ENCODE assay signal across 9 cellular contexts in the genomic region with DNA sequence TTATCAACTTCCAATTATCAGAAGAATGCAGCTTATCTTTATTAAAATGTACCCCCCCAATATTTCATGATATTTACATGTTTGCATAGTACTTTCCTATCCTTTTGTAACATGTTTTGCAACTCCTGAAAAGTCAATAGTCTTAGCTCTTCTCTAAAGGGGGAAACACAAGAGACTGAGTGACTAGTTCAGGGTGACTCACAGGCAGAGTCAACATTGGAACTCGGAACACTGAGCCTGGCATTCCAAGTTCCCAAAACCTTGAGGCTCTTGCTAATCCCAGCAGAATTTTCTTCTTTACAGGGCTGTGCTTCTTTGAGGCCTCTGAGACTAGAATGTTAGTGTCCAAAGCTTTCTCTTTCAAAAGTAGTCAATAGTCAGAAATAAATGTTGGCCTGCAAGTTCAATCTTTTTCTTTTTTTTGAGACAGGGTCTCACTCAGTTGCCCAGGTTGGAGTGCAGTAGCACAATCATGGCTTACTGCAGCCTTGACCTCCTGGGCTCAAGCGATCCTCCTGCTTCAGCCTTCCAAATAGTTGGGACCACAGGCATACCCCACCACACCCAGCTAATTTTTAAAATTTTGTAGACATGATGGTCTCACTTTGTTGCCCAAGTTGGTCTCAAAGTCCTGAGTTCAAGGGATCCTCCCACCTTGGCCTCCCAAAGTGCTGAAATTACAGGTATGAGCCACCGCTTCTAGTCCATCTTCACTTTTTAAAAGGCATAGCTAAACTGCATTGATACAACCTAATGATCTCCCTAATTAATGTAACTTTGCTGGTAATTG. TPM values are rescaled to one million over a fixed set of nuclear protein-coding genes. Genes with fewer than 3 reads are reported as not detected.
DNase-seq lines count a peak whose midpoint lies in the region; ATAC-seq and TF ChIP-seq lines count a peak whose summit lies in the region.
"Had no signal": no experiment of that assay in that cellular context is flagged by ENCODE, and none has a peak within 500 bp of the region (broad histone marks: within the 10 kb centered on the region; RNA-seq: fewer than 3 reads in every experiment).

No MANE protein-coding gene starts in this region.

- no peak overlapping the region for H3K9ac ChIP-seq in SK-N-SH

- H3K4me1 ChIP-seq in HEK293 (ENCODE audit: control insufficient read depth, insufficient read depth, low read length) = peaks cover 4% of the 10 kb centered on the region; the same call in 1 of the 2 replicates
- peaks cover 2 to 34% of the 10 kb centered on the region in 2 experiments for H3K4me1 ChIP-seq in SK-N-SH (ENCODE audit: control insufficient read depth in 1 of 2, insufficient read depth in 2 of 2, low read depth in 1 of 2, low read length in 1 of 2)

- DNase-seq in SK-N-SH = no peak
- peak; percentile 16 for DNase-seq in fibroblast of the conjunctiva (ENCODE audit: low read depth)
- DNase-seq in substantia nigra (lab: John Stamatoyannopoulos, UW) = peak in 1 of 49 donors; percentile 7
- DNase-seq in posterior vena cava (ENCODE audit: low spot score) = no peak
- DNase-seq: nephron progenitor cell had no signal

- no peaks in the 10 kb centered on the region for H3K36me3 ChIP-seq in HEK293 (ENCODE audit: control insufficient read depth in 2 of 2, insufficient read depth in 1 of 2, low read length in 2 of 2)
- H3K36me3 ChIP-seq in SK-N-SH (replicated peaks in 1 of 2; ENCODE audit: control insufficient read depth in 1 of 2, insufficient read depth in 2 of 2, low read length in 1 of 2) = no peaks in the 10 kb centered on the region

- H4K20me1 ChIP-seq in SK-N-SH (ENCODE audit: insufficient read depth) = no peaks in the 10 kb centered on the region

- no peaks in the 10 kb centered on the region for H3K27me3 ChIP-seq in SK-N-SH (ENCODE audit: insufficient read depth)

- H3K9me3 ChIP-seq in HEK293 (ENCODE audit: control insufficient read depth, insufficient read depth, low read depth, low read length) = no peaks in the 10 kb centered on the region
- no peaks in the 10 kb centered on the region for H3K9me3 ChIP-seq in SK-N-SH

- no peaks in the 10 kb centered on the region for H3K79me2 ChIP-seq in SK-N-SH (ENCODE audit: insufficient read depth)

- no peak for TF ChIP-seq RAD21 in SK-N-SH (IDR thresholded peaks at IDR 0.05; ENCODE audit: low read length)

- TF ChIP-seq CTCF in HEK293 (tag by site-specific recombination; IDR thresholded peaks at IDR 0.05) (no peak), SK-N-SH (IDR thresholded peaks at IDR 0.05) (no peak)

- 0 out of 2 replicates have a peak overlapping the region, but pooled peaks have one; percentile 26 for H2AFZ ChIP-seq in SK-N-SH (ENCODE audit: low read depth)

- POLR2A ChIA-PET in HEK293 (lab: Yijun Ruan, JAX) (interaction anchor here (0.7 kb wide), 1 partner anchor 57 kb away, joined by 4 read pairs; no protein-coding TSS in a partner anchor), SK-N-SH (lab: Yijun Ruan, JAX) (no interaction called here)

- no peak for TF ChIP-seq EP300 in SK-N-SH (IDR thresholded peaks at IDR 0.05; ENCODE audit: borderline replicate concordance in 1 of 2, low read depth in 1 of 2, low read length in 1 of 2)

- ATAC-seq in HG03196 (IDR thresholded peaks at IDR 0.05; ENCODE audit: unreplicated experiment) (no peak), HG03025 (IDR thresholded peaks at IDR 0.05; ENCODE audit: low FRiP score, unreplicated experiment) (no peak), HG02840 (IDR thresholded peaks at IDR 0.05; ENCODE audit: low FRiP score, unreplicated experiment) (no peak)

- intact Hi-C loops in posterior vena cava (cut with DNase I) = no loop called here

- H3K9me2 ChIP-seq in SK-N-SH = no peaks in the 10 kb centered on the region

- 52% methylated on average over 3 of the region's 3 CpGs for WGBS in SK-N-SH (ENCODE audit: low lambda C conversion rate)

- no peak overlapping the region for H3K4me2 ChIP-seq in SK-N-SH

- H3K27ac ChIP-seq in HEK293 (ENCODE audit: extremely low read depth, low read depth, low read length) (no peak overlapping the region), SK-N-SH (ENCODE audit: low read depth in 2 of 2, low read length in 1 of 2) (peak overlapping the region in 1 of 2 experiments; percentile 46; a peak in 2 of 4 replicates), substantia nigra (ENCODE audit: low read depth, low read length, poor library complexity, severe bottlenecking) (peak overlapping the region; percentile 93)

- H3F3A ChIP-seq in SK-N-SH (replicated peaks; ENCODE audit: insufficient read depth) = peaks cover 27% of the 10 kb centered on the region

- H3K4me3 ChIP-seq in HEK293 (ENCODE audit: low read depth, low read length) (no peak overlapping the region), SK-N-SH (ENCODE audit: low read depth in 2 of 2, low read length in 1 of 2) (no peak overlapping the region)

- CTCF ChIA-PET in HEK293 (lab: Yijun Ruan, JAX) (interaction anchor here (0.6 kb wide), 1 partner anchor 108 kb away, joined by 3 read pairs; no protein-coding TSS in a partner anchor), SK-N-SH (lab: Yijun Ruan, JAX) (interaction anchor here (1.2 kb wide), 1 partner anchor 14 kb away, joined by 3 read pairs; no protein-coding TSS in a partner anchor)

TF ChIP-seq in HEK293, 187 proteins besides CTCF, POLR2A, EP300 and RAD21:
- TF ChIP-seq, protein P1, sequence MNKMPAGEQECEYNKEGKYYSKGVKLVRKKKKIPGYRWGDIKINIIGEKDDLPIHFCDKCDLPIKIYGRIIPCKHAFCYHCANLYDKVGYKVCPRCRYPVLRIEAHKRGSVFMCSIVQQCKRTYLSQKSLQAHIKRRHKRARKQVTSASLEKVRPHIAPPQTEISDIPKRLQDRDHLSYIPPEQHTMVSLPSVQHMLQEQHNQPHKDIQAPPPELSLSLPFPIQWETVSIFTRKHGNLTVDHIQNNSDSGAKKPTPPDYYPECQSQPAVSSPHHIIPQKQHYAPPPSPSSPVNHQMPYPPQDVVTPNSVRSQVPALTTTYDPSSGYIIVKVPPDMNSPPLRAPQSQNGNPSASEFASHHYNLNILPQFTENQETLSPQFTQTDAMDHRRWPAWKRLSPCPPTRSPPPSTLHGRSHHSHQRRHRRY (tag by site-specific recombination; IDR thresholded peaks at IDR 0.05) = no peak
- TF ChIP-seq ZSCAN30 (tag by site-specific recombination; IDR thresholded peaks at IDR 0.05) = no peak
- TF ChIP-seq, protein P2, sequence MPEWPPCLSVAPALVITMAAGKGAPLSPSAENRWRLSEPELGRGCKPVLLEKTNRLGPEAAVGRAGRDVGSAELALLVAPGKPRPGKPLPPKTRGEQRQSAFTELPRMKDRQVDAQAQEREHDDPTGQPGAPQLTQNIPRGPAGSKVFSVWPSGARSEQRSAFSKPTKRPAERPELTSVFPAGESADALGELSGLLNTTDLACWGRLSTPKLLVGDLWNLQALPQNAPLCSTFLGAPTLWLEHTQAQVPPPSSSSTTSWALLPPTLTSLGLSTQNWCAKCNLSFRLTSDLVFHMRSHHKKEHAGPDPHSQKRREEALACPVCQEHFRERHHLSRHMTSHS (tag by site-specific recombination; IDR thresholded peaks at IDR 0.05) = no peak
- TF ChIP-seq, protein P3, sequence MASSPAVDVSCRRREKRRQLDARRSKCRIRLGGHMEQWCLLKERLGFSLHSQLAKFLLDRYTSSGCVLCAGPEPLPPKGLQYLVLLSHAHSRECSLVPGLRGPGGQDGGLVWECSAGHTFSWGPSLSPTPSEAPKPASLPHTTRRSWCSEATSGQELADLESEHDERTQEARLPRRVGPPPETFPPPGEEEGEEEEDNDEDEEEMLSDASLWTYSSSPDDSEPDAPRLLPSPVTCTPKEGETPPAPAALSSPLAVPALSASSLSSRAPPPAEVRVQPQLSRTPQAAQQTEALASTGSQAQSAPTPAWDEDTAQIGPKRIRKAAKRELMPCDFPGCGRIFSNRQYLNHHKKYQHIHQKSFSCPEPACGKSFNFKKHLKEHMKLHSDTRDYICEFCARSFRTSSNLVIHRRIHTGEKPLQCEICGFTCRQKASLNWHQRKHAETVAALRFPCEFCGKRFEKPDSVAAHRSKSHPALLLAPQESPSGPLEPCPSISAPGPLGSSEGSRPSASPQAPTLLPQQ (tag by site-specific recombination; IDR thresholded peaks at IDR 0.05) = peak; percentile 81

TF ChIP-seq in SK-N-SH, 30 proteins besides CTCF, POLR2A, EP300 and RAD21:
- TF ChIP-seq JUND (IDR thresholded peaks at IDR 0.05) (peak; percentile 64), NFIC (IDR thresholded peaks at IDR 0.05; ENCODE audit: borderline replicate concordance) (0 out of 2 replicates have a peak, but pooled peaks have one; percentile 17), EZH2phosphoT487 (IDR thresholded peaks at IDR 0.05; ENCODE audit: borderline replicate concordance, low read depth) (no peak), FOSL2 (IDR thresholded peaks at IDR 0.05; ENCODE audit: borderline replicate concordance, low read depth) (peak; percentile 84)
- TF ChIP-seq, protein P4, sequence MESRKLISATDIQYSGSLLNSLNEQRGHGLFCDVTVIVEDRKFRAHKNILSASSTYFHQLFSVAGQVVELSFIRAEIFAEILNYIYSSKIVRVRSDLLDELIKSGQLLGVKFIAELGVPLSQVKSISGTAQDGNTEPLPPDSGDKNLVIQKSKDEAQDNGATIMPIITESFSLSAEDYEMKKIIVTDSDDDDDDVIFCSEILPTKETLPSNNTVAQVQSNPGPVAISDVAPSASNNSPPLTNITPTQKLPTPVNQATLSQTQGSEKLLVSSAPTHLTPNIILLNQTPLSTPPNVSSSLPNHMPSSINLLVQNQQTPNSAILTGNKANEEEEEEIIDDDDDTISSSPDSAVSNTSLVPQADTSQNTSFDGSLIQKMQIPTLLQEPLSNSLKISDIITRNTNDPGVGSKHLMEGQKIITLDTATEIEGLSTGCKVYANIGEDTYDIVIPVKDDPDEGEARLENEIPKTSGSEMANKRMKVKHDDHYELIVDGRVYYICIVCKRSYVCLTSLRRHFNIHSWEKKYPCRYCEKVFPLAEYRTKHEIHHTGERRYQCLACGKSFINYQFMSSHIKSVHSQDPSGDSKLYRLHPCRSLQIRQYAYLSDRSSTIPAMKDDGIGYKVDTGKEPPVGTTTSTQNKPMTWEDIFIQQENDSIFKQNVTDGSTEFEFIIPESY (IDR thresholded peaks at IDR 0.05; ENCODE audit: borderline replicate concordance, low read depth) = no peak

RNA-seq across cellular contexts. Expression of a gene that starts 37.5 kb away (rescaled TPM):
- polyA plus RNA-seq in SK-N-SH (2012; rRNA removed) = 3.0 and 3.8 TPM in 2 replicates
- 3.8 and 4.3 TPM in 2 replicates for polyA plus RNA-seq in SK-N-SH (2012; cell fraction: cytosol; rRNA removed)
- polyA plus RNA-seq in SK-N-SH (2012; cell fraction: nucleus; rRNA removed) = 2.4 and 5.1 TPM in 2 replicates
- 10 to 100 TPM in 1 of 2 donors, 1 to 10 TPM in 1; 8.9 to 12.0 TPM for total RNA-seq in posterior vena cava
